In genomic region chr11:330307-330693, GRCh38 we compare ENCODE assay signal across 16 cellular contexts. TPM values are rescaled to one million over a fixed set of nuclear protein-coding genes. Genes with fewer than 3 reads are reported as not detected.
A peak's percentile ranks its signal among the peaks of the same experiment; 100 is the strongest.
DNase-seq lines count a peak whose midpoint lies in the region; ATAC-seq and TF ChIP-seq lines count a peak whose summit lies in the region.
"Had no signal": no experiment of that assay in that cellular context is flagged by ENCODE, and none has a peak within 500 bp of the region (broad histone marks: within the 10 kb centered on the region; RNA-seq: fewer than 3 reads in every experiment).

No MANE protein-coding gene starts in this region.

- no peak overlapping the region for H3K4me3 Mint-ChIP-seq in stimulated activated naive CD8-positive, alpha-beta T cell treated with anti-CD3 and anti-CD28 coated beads, Interleukin-15, Interleukin-2, amounts not matched to agents 100 ng/mL and 50 ng/mL, for 24 hours
- no peak overlapping the region for H3K4me3 Mint-ChIP-seq in WTC11

- no peak for ATAC-seq in stimulated activated naive CD8-positive, alpha-beta T cell treated with anti-CD3 and anti-CD28 coated beads, Interleukin-15, Interleukin-2, amounts not matched to agents 100 U/mL and 50 U/mL, for 24 hours
- ATAC-seq in WTC11 (no peak), HG02610 (IDR thresholded peaks at IDR 0.05; ENCODE audit: unreplicated experiment) (no peak), GM21447 (IDR thresholded peaks at IDR 0.05; ENCODE audit: unreplicated experiment) (no peak), HG03565 (IDR thresholded peaks at IDR 0.05; ENCODE audit: unreplicated experiment) (no peak)

- POLR2A ChIA-PET in WTC11 (lab: Charles Lee), result interaction anchor here (1.0 to 1.4 kb wide), 3 partner anchors 10 to 25 kb away, joined by 3 to 4 read pairs (median 3); partner anchors contain the start of gene IFITM3

- H3K4me1 Mint-ChIP-seq in stimulated activated naive CD8-positive, alpha-beta T cell treated with anti-CD3 and anti-CD28 coated beads, Interleukin-15, Interleukin-2, amounts not matched to agents 100 ng/mL and 50 ng/mL, for 24 hours (ENCODE audit: low read depth), result peaks cover 71% of the 10 kb centered on the region
- H3K4me1 Mint-ChIP-seq in WTC11, result peaks cover 53% of the 10 kb centered on the region

- no peak for DNase-seq in stimulated activated naive CD8-positive, alpha-beta T cell treated with anti-CD3 and anti-CD28 coated beads, Interleukin-15, Interleukin-2, amounts not matched to agents 100 U/mL and 50 U/mL, for 24 hours
- no peak for DNase-seq in WTC11 (ENCODE audit: low spot score)
- peak; percentile 68 for DNase-seq in mesenteric fat pad (ENCODE audit: low spot score)
- DNase-seq: amygdala, DMS79, erythroblast, NCI-H1105 had no signal

- H3K27ac Mint-ChIP-seq in stimulated activated naive CD8-positive, alpha-beta T cell treated with anti-CD3 and anti-CD28 coated beads, Interleukin-15, Interleukin-2, amounts not matched to agents 100 ng/mL and 50 ng/mL, for 24 hours, result peak overlapping the region; percentile 68
- H3K27ac Mint-ChIP-seq in WTC11, result peak overlapping the region; percentile 26; the same call in 1 of the 2 replicates

- CTCF ChIA-PET in WTC11 (lab: Charles Lee), result interaction anchor here (2.1 kb wide), 1 partner anchor 25 kb away, joined by 10 read pairs; no protein-coding TSS in a partner anchor

- no peaks in the 10 kb centered on the region for H3K9me3 Mint-ChIP-seq in stimulated activated naive CD8-positive, alpha-beta T cell treated with anti-CD3 and anti-CD28 coated beads, Interleukin-15, Interleukin-2, amounts not matched to agents 100 ng/mL and 50 ng/mL, for 24 hours
- peaks cover 30% of the 10 kb centered on the region for H3K9me3 Mint-ChIP-seq in WTC11
- H3K9me3 Mint-ChIP-seq: IgD-negative memory B cell had no signal

- H3K36me3 Mint-ChIP-seq in stimulated activated naive CD8-positive, alpha-beta T cell treated with anti-CD3 and anti-CD28 coated beads, Interleukin-15, Interleukin-2, amounts not matched to agents 100 ng/mL and 50 ng/mL, for 24 hours (ENCODE audit: low read depth), result no peaks in the 10 kb centered on the region
- peaks cover 30% of the 10 kb centered on the region for H3K36me3 Mint-ChIP-seq in WTC11
- H3K36me3 Mint-ChIP-seq: IgD-negative memory B cell had no signal

- no peaks in the 10 kb centered on the region for H3K27me3 Mint-ChIP-seq in stimulated activated naive CD8-positive, alpha-beta T cell treated with anti-CD3 and anti-CD28 coated beads, Interleukin-15, Interleukin-2, amounts not matched to agents 100 ng/mL and 50 ng/mL, for 24 hours
- peaks cover 10% of the 10 kb centered on the region for H3K27me3 Mint-ChIP-seq in WTC11 (ENCODE audit: low read depth)
- H3K27me3 Mint-ChIP-seq: IgD-negative memory B cell had no signal

- TF ChIP-seq CTCF in WTC11 (IDR thresholded peaks at IDR 0.05), result no peak

TF ChIP-seq in WTC11, 78 proteins besides CTCF, POLR2A, EP300 and RAD21 (continues in another document):
- TF ChIP-seq CDX4 (CRISPR knock-in tag; IDR thresholded peaks at IDR 0.05; ENCODE audit: borderline replicate concordance) (no peak), MLX (CRISPR knock-in tag; IDR thresholded peaks at IDR 0.05) (no peak), ZNF317 (CRISPR knock-in tag; IDR thresholded peaks at IDR 0.05; ENCODE audit: borderline replicate concordance, low read depth) (no peak), GTF2I (CRISPR knock-in tag; conservative IDR thresholded peaks at IDR 0.05) (no peak), ZBTB21 (CRISPR knock-in tag; IDR thresholded peaks at IDR 0.05; ENCODE audit: borderline replicate concordance) (no peak), FOXK1 (CRISPR knock-in tag; IDR thresholded peaks at IDR 0.05) (no peak), ARID4B (CRISPR knock-in tag; IDR thresholded peaks at IDR 0.05; ENCODE audit: borderline replicate concordance) (no peak), KAT7 (CRISPR knock-in tag; IDR thresholded peaks at IDR 0.05; ENCODE audit: borderline replicate concordance) (no peak), ATF6 (CRISPR knock-in tag; IDR thresholded peaks at IDR 0.05) (no peak), ZNF121 (CRISPR knock-in tag; IDR thresholded peaks at IDR 0.05) (no peak), FOXP4 (CRISPR knock-in tag; IDR thresholded peaks at IDR 0.05) (no peak)

RNA-seq across cellular contexts. Expression of gene IFITM3, which starts 9.6 kb away (rescaled TPM):
- total RNA-seq in WTC11 (2021), result 381 to 503 TPM (median 481 TPM) in 3 replicates
- 964 TPM for total RNA-seq in mesenteric fat pad

RNA-seq across cellular contexts. Expression of gene IFITM1, which starts 16.5 kb away (rescaled TPM):
- 544 to 679 TPM (median 640 TPM) in 3 replicates for total RNA-seq in WTC11 (2021)
- 232 TPM for total RNA-seq in mesenteric fat pad

RNA-seq across cellular contexts. Expression of gene IFITM2, which starts 22.7 kb away (rescaled TPM):
- total RNA-seq in WTC11 (2021), result 436 to 616 TPM (median 577 TPM) in 3 replicates
- 657 TPM for total RNA-seq in mesenteric fat pad

RNA-seq across cellular contexts. Expression of gene IFITM5, which starts 31.0 kb away (rescaled TPM):
- not detected in 3 replicates for total RNA-seq in WTC11 (2021)
- not detected for total RNA-seq in mesenteric fat pad
- total RNA-seq: glomerular endothelial cell, H7, osteocyte, uterus had no signal

RNA-seq across cellular contexts. Expression of gene B4GALNT4, which starts 39.0 kb away (rescaled TPM):
- total RNA-seq in WTC11 (2021), result 88.0 to 113 TPM (median 97.8 TPM) in 3 replicates
- not detected for total RNA-seq in mesenteric fat pad
